In the genomic region with DNA sequence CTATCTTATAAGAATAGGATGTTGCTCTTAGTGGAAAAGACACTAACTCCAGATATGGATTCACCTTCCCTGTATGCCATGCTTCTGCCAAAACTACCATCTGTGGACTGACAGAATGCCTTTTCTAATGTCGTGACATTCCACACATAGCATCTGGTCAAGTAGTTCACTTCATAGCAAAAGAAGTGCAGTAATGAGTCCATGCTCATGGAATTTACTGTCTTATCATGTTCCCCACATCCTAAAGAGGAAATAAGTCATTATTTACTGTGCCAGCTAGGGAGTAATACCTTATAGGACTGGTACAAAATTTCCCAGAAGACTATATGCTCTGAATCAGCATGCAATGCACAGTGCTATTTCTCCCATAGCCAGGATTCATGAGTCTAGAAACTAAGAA, we compare ENCODE assay signal across 18 cellular contexts.
DNase-seq lines count a peak whose midpoint lies in the region; ATAC-seq and TF ChIP-seq lines count a peak whose summit lies in the region.
"Had no signal": no experiment of that assay in that cellular context is flagged by ENCODE, and none has a peak within 500 bp of the region (broad histone marks: within the 10 kb centered on the region; RNA-seq: fewer than 3 reads in every experiment).

No MANE protein-coding gene starts in this region.

- H3K27me3 ChIP-seq in ACC112 (ENCODE audit: insufficient read depth, low read length) (no peaks in the 10 kb centered on the region), IMR-90 (ENCODE audit: control insufficient read depth, insufficient read depth, low read length) (no peaks in the 10 kb centered on the region)
- H3K27me3 ChIP-seq in CD8-positive, alpha-beta memory T cell (ENCODE audit: insufficient read depth, low read length, poor library complexity, severe bottlenecking), result no peaks in the 10 kb centered on the region
- H3K27me3 ChIP-seq: pancreas had no signal

- H3K4me3 Mint-ChIP-seq in CD8-positive, alpha-beta memory T cell, result no peak overlapping the region
- H3K4me3 Mint-ChIP-seq: activated naive CD4-positive, alpha-beta T cell treated with anti-CD3 and anti-CD28 coated beads for 36 hours; central memory CD8-positive, alpha-beta T cell had no signal

- H3K36me3 ChIP-seq in ACC112 (ENCODE audit: insufficient read depth, low read length) (no peaks in the 10 kb centered on the region), IMR-90 (ENCODE audit: control insufficient read depth, insufficient read depth, low read length) (no peaks in the 10 kb centered on the region)
- H3K36me3 ChIP-seq in CD8-positive, alpha-beta memory T cell (ENCODE audit: insufficient read depth, low read length), result no peaks in the 10 kb centered on the region
- H3K36me3 ChIP-seq: pancreas, WERI-Rb-1 had no signal

- CTCF ChIA-PET in IMR-90 (lab: Yijun Ruan, JAX), result no interaction called here
- CTCF ChIA-PET in CD8-positive, alpha-beta memory T cell (lab: Charles Lee), result no interaction called here

- WGBS in IMR-90 (ENCODE audit: extremely low coverage in 2 of 2, insufficient read length in 1 of 2), 2 experiments, result 0% methylated on average over 1 of the region's 1 CpG; no CpG with 5 or more reads in 1 of the 2 experiments

- H3K4me3 ChIP-seq in ACC112 (ENCODE audit: low read depth, low read length) (peak overlapping the region; percentile 16; the same call in 1 of the 2 replicates), IMR-90 (ENCODE audit: insufficient read depth, low read depth, low read length) (no peak overlapping the region), astrocyte of the cerebellum (ENCODE audit: low read depth, low read length) (no peak overlapping the region), foreskin fibroblast (ENCODE audit: low read depth in 1 of 2, low read length in 2 of 2) (no peak overlapping the region)
- H3K4me3 ChIP-seq in CD8-positive, alpha-beta memory T cell (ENCODE audit: low read length), result no peak overlapping the region
- H3K4me3 ChIP-seq: A549, pancreas had no signal

- H3K14ac ChIP-seq in IMR-90 (replicated peaks; ENCODE audit: low read depth, low read length), result no peak overlapping the region

- peak overlapping the region; percentile 53 for H2AFZ ChIP-seq in ACC112 (ENCODE audit: low read length, unreplicated experiment)
- no peak overlapping the region for H2AFZ ChIP-seq in IMR-90 (replicated peaks; ENCODE audit: low read length, poor library complexity)

- H3K18ac ChIP-seq in IMR-90 (ENCODE audit: low read depth, low read length), result no peak overlapping the region

- ATAC-seq in IMR-90 (ENCODE audit: low read depth), result no peak
- ATAC-seq: A549, esophagus mucosa, pancreas had no signal

- no peak overlapping the region for H2BK15ac ChIP-seq in IMR-90 (ENCODE audit: low read depth, low read length)

- no TSS peak for BruUV-seq in IMR-90 (replicated peaks; lab: Mats Ljungman, UMichigan)

- intact Hi-C loops in IMR-90 (cut with micrococcal nuclease), result no loop called here

- TF ChIP-seq CTCF in IMR-90 (conservative IDR thresholded peaks at IDR 0.05; ENCODE audit: low read depth, low read length), result no peak
- no peak for TF ChIP-seq CTCF in astrocyte of the cerebellum (IDR thresholded peaks at IDR 0.05; ENCODE audit: low read depth, low read length, missing control alignments)
- no peak for TF ChIP-seq CTCF in foreskin fibroblast (IDR thresholded peaks at IDR 0.05; ENCODE audit: low read depth, low read length)

- peaks cover 4% of the 10 kb centered on the region for H3K9me3 ChIP-seq in IMR-90 (ENCODE audit: control insufficient read depth, insufficient read depth, low read length)
- no peaks in the 10 kb centered on the region for H3K9me3 ChIP-seq in CD8-positive, alpha-beta memory T cell (ENCODE audit: low read length)
- H3K9me3 ChIP-seq: A549, Caco-2, pancreas had no signal

- no peaks in the 10 kb centered on the region for H3K27me3 Mint-ChIP-seq in CD8-positive, alpha-beta memory T cell
- H3K27me3 Mint-ChIP-seq: central memory CD8-positive, alpha-beta T cell had no signal

- H3K4me1 Mint-ChIP-seq in CD8-positive, alpha-beta memory T cell, result no peaks in the 10 kb centered on the region
- H3K4me1 Mint-ChIP-seq: central memory CD8-positive, alpha-beta T cell had no signal

- no peak for TF ChIP-seq POLR2A in IMR-90 (IDR thresholded peaks at IDR 0.05; ENCODE audit: low read depth, low read length)

- H3K56ac ChIP-seq in IMR-90 (ENCODE audit: extremely low read depth, insufficient read depth, low read length), result no peak overlapping the region

- no peaks in the 10 kb centered on the region for H3K36me3 Mint-ChIP-seq in CD8-positive, alpha-beta memory T cell

- H3K4me1 ChIP-seq in ACC112 (ENCODE audit: control insufficient read depth, insufficient read depth, low read length, unreplicated experiment) (peaks cover 43% of the 10 kb centered on the region), IMR-90 (ENCODE audit: control insufficient read depth, insufficient read depth, low read length) (no peaks in the 10 kb centered on the region)
- H3K4me1 ChIP-seq in CD8-positive, alpha-beta memory T cell (ENCODE audit: insufficient read depth, low read length), result no peaks in the 10 kb centered on the region
- H3K4me1 ChIP-seq: A549, Caco-2, pancreas had no signal

- in situ Hi-C loops in IMR-90 (cut with MboI; ENCODE audit: low sequenced_read_pairs) (no loop called here), astrocyte of the cerebellum (cut with HindIII; ENCODE audit: low sequenced_read_pairs) (no loop called here)

- POLR2A ChIA-PET in IMR-90 (lab: Charles Lee; ENCODE audit: unreplicated experiment), result no interaction called here
- POLR2A ChIA-PET in CD8-positive, alpha-beta memory T cell (lab: Charles Lee), result no interaction called here

- H2BK5ac ChIP-seq in IMR-90 (ENCODE audit: low read depth, low read length, poor library complexity, severe bottlenecking), result no peak overlapping the region

- no peaks in the 10 kb centered on the region for H3K79me2 ChIP-seq in ACC112 (ENCODE audit: control insufficient read depth, insufficient read depth, low read length, unreplicated experiment)

- no peak overlapping the region for H3K9ac ChIP-seq in IMR-90 (ENCODE audit: low read depth, low read length)

- H2BK120ac ChIP-seq in IMR-90 (ENCODE audit: low read depth, low read length), result no peak overlapping the region

- H4K20me1 ChIP-seq in IMR-90 (ENCODE audit: insufficient read depth, low read length), result no peaks in the 10 kb centered on the region

- H3K9me3 Mint-ChIP-seq in CD8-positive, alpha-beta memory T cell, result peaks cover 0 to 16% (median 5%) of the 10 kb centered on the region in 5 donors
- H3K9me3 Mint-ChIP-seq: activated naive CD4-positive, alpha-beta T cell treated with anti-CD3 and anti-CD28 coated beads for 36 hours had no signal

- DNase-seq in IMR-90, result peak; percentile 12
- peak; percentile 40 for DNase-seq in astrocyte of the cerebellum (ENCODE audit: low read depth)
- peak; percentile 86 to 90 for DNase-seq in foreskin fibroblast
- DNase-seq in medulla oblongata (ENCODE audit: extremely low spot score), result no peak
- DNase-seq in GOT3 (lab: John Stamatoyannopoulos, UW), result no peak
- no peak for DNase-seq in NOMO-1 (lab: John Stamatoyannopoulos, UW; ENCODE audit: unreplicated experiment in 2 of 2)
- DNase-seq in CD8-positive, alpha-beta memory T cell, result no peak
- DNase-seq: activated naive CD4-positive, alpha-beta T cell treated with anti-CD3 and anti-CD28 coated beads for 36 hours; Caco-2; mesendoderm; NCI-H2107; pancreas; WERI-Rb-1 had no signal

- H3K23ac ChIP-seq in IMR-90 (ENCODE audit: low read depth, low read length), result no peak overlapping the region

- H2AK9ac ChIP-seq in IMR-90 (replicated peaks; ENCODE audit: low read depth, low read length, poor library complexity), result no peak overlapping the region

- no peak overlapping the region for H3K4me2 ChIP-seq in IMR-90 (ENCODE audit: low read depth, low read length)
- H3K4me2 ChIP-seq: A549 had no signal

- dilution Hi-C loops in IMR-90 (cut with HindIII; ENCODE audit: low sequenced_read_pairs, unreplicated experiment), result no loop called here

- H3K4ac ChIP-seq in IMR-90 (ENCODE audit: low read depth, low read length), result no peak overlapping the region

- H2AK5ac ChIP-seq in IMR-90 (ENCODE audit: low read depth, low read length), result no peak overlapping the region

- no peak overlapping the region for H2BK20ac ChIP-seq in IMR-90 (ENCODE audit: low read depth, low read length)

- no peak overlapping the region for H3K27ac Mint-ChIP-seq in CD8-positive, alpha-beta memory T cell
- H3K27ac Mint-ChIP-seq: activated naive CD4-positive, alpha-beta T cell treated with anti-CD3 and anti-CD28 coated beads for 36 hours had no signal

- no peak overlapping the region for H4K91ac ChIP-seq in IMR-90 (ENCODE audit: insufficient read depth, low read depth, low read length)

- no peaks in the 10 kb centered on the region for H3K79me1 ChIP-seq in IMR-90 (ENCODE audit: low read depth in 1 of 2, low read length in 2 of 2)

- no peak overlapping the region for H4K5ac ChIP-seq in IMR-90 (ENCODE audit: low read depth, low read length)

- TF ChIP-seq RAD21 in IMR-90 (IDR thresholded peaks at IDR 0.05; ENCODE audit: low read length), result no peak

- no peaks in the 10 kb centered on the region for H3K9me1 ChIP-seq in IMR-90 (ENCODE audit: insufficient read depth, low read length)

- no peak overlapping the region for H4K8ac ChIP-seq in IMR-90 (ENCODE audit: low read depth in 2 of 2, low read length in 2 of 2)

- peak overlapping the region; percentile 93 for H3K27ac ChIP-seq in ACC112 (ENCODE audit: low read depth, low read length)
- H3K27ac ChIP-seq in IMR-90 (ENCODE audit: insufficient read depth, low read length), result no peak overlapping the region
- H3K27ac ChIP-seq in CD8-positive, alpha-beta memory T cell (ENCODE audit: low read depth, low read length), result no peak overlapping the region
- H3K27ac ChIP-seq: A549, HL-60, pancreas, WERI-Rb-1 had no signal

TF ChIP-seq in IMR-90, 13 proteins besides CTCF, POLR2A, EP300 and RAD21:
- TF ChIP-seq BHLHE40 (IDR thresholded peaks at IDR 0.05; ENCODE audit: low read depth, low read length), result no peak
- TF ChIP-seq MAFK (IDR thresholded peaks at IDR 0.05; ENCODE audit: low read depth, low read length), result no peak
- TF ChIP-seq RCOR1 (IDR thresholded peaks at IDR 0.05; ENCODE audit: insufficient replicate concordance, low read length), result no peak
- TF ChIP-seq SMC3 (IDR thresholded peaks at IDR 0.05; ENCODE audit: low read depth, low read length), result no peak
- no peak for TF ChIP-seq MAZ (IDR thresholded peaks at IDR 0.05; ENCODE audit: borderline replicate concordance, low read depth, low read length)
- no peak for TF ChIP-seq FOS (IDR thresholded peaks at IDR 0.05; ENCODE audit: low read depth, low read length)

Comparison
In these comparisons a context has a peak if more than half of its experiments do, and no peak if none do; other contexts are left out.
1. DNase-seq: peak in IMR-90 (single experiment), astrocyte of the cerebellum (single experiment) and foreskin fibroblast (2 of 2); none in medulla oblongata (single experiment), GOT3 (single experiment), NOMO-1 (0 of 2) and CD8-positive, alpha-beta memory T cell (0 of 5).